Comparison of ENCODE assay signal across 25 cellular contexts in the genomic region with DNA sequence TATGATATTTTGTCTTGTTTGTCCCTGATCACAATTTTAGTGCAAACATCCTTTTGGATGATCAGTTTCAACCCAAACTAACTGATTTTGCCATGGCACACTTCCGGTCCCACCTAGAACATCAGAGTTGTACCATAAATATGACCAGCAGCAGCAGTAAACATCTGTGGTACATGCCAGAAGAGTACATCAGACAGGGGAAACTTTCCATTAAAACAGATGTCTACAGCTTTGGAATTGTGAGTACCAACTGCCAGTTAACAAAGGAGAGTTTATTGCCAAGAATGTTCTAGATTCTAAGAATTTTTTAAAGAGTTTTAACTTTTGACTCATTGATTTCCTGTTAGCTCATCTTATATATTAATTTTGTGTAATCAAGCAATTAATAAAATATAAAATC.
"Had no signal": no experiment of that assay in that cellular context is flagged by ENCODE, and none has a peak within 500 bp of the region (broad histone marks: within the 10 kb centered on the region; RNA-seq: fewer than 3 reads in every experiment).

No MANE protein-coding gene starts in this region.

- H3K36me3 ChIP-seq: ovary, transverse colon had no signal

- ATAC-seq: activated CD8-positive, alpha-beta T cell treated with anti-CD3 and anti-CD28 coated beads for 36 hours; activated T-cell treated with anti-CD3 and anti-CD28 coated beads, Interleukin-2, amount 50 U/mL, for 4 hours; activated T-helper 17 cell treated with anti-CD3 and anti-CD28 coated beads, Interleukin-2, amount 50 U/mL, for 72 hours; esophagus mucosa; gastroesophageal sphincter; heart left ventricle; right lobe of liver; stimulated activated naive CD8-positive, alpha-beta T cell treated with anti-CD3 and anti-CD28 coated beads, Interleukin-15, Interleukin-2, amounts not matched to agents 100 U/mL and 50 U/mL, for 24 hours; WTC11 had no signal

- H3K4me3 ChIP-seq: gastroesophageal sphincter, heart left ventricle, ovary, right lobe of liver, skin epidermis, testis, transverse colon had no signal

- H3K27ac ChIP-seq: gastroesophageal sphincter, heart left ventricle, ovary, right lobe of liver, skin epidermis, testis, transverse colon had no signal

- H3K9me3 ChIP-seq: gastroesophageal sphincter, heart left ventricle, ovary, right lobe of liver, testis, transverse colon had no signal

- DNase-seq: activated CD4-positive, alpha-beta T cell treated with anti-CD3 and anti-CD28 coated beads, Interleukin-2, amount 50 U/mL, for 1 hour; activated CD8-positive, alpha-beta T cell treated with anti-CD3 and anti-CD28 coated beads for 36 hours; activated gamma-delta T cell treated with Interleukin-2 at 50 U/mL for 16 hours; activated naive CD4-positive, alpha-beta T cell treated with anti-CD3 and anti-CD28 coated beads, Interleukin-2, amount 50 U/mL, for 16 hours; activated T-cell treated with anti-CD3 and anti-CD28 coated beads, Interleukin-2, amount 50 U/mL, for 4 hours; amygdala; central memory CD4-positive, alpha-beta T cell; heart left ventricle; hypothalamus; immature natural killer cell; naive B cell; nephron progenitor cell; ovary; right lobe of liver; stimulated activated CD4-positive, alpha-beta T cell treated with anti-CD3 and anti-CD28 coated beads, Interleukin-12 subunit alpha, Interleukin-12 subunit beta, amount 100 ng/mL, for 4 hours; stimulated activated CD4-positive, alpha-beta T cell treated with anti-CD3 and anti-CD28 coated beads, Interleukin-4, amount 100 ng/mL, for 1 hour; stimulated activated naive CD8-positive, alpha-beta T cell treated with anti-CD3 and anti-CD28 coated beads, Interleukin-15, Interleukin-2, amounts not matched to agents 100 U/mL and 50 U/mL, for 24 hours; T-helper 2 cell; testis; transverse colon had no signal

- H3K4me1 ChIP-seq: gastroesophageal sphincter, right lobe of liver, testis, transverse colon had no signal

- H3K27me3 ChIP-seq: heart left ventricle, ovary, right lobe of liver, testis, transverse colon had no signal
